ENCODE assay signal across 8 cellular contexts in the genomic region with DNA sequence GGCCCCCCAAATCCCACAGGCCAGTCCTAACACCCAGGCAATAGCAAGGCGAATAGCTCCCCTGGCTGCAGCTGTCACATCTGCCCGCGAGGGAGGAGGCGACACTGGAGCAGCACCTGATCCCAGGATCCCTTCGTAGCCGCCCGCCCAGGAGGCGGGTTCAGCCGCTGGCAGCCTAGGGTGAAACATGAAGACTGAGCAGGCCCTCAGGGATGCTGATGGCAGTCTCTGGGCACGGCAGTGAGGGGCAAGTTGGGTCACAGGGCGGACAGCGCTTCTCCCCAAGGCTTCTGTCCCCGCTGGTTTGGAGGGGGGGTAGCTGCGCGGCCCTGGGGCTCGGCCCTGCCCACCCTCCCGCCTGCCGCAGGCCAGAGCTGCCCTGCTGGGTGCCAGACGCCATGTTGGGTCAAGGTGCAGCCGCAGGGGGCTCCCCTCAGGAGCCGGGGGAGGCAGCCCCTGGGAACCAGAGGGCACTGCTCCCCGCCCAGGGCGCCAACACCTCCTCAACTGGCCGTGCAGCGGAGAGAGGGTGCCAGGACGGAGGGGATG. TPM values are rescaled to one million over a fixed set of nuclear protein-coding genes. Genes with fewer than 3 reads are reported as not detected.
DNase-seq lines count a peak whose midpoint lies in the region; ATAC-seq and TF ChIP-seq lines count a peak whose summit lies in the region.

No MANE protein-coding gene starts in this region.

- H3K4me3 ChIP-seq in left ventricle myocardium inferior (peak overlapping the region; percentile 84), sigmoid colon (peak overlapping the region; percentile 62 to 89 (median 76))

- WGBS in sigmoid colon, 2 donors, result 17 to 57% methylated on average over 26 of the region's 26 CpGs

- TF ChIP-seq EP300 in sigmoid colon (IDR thresholded peaks at IDR 0.05), result no peak

- CTCF ChIA-PET in activated CD4-positive, alpha-beta memory T cell treated with anti-CD3 and anti-CD28 coated beads, Interleukin-2, amount 10 ng/mL, durations not matched to agents 7 days and 5 days (lab: Charles Lee), result no interaction called here

- H3K27me3 ChIP-seq in left ventricle myocardium inferior (ENCODE audit: low read depth) (no peaks in the 10 kb centered on the region), sigmoid colon (no peaks in the 10 kb centered on the region)

- no peaks in the 10 kb centered on the region for H3K36me3 Mint-ChIP-seq in activated CD4-positive, alpha-beta memory T cell treated with anti-CD3 and anti-CD28 coated beads, Interleukin-2, amount 10 ng/mL, durations not matched to agents 7 days and 5 days (ENCODE audit: low read depth)

- no peaks in the 10 kb centered on the region for H3K27me3 Mint-ChIP-seq in activated CD4-positive, alpha-beta memory T cell treated with anti-CD3 and anti-CD28 coated beads, Interleukin-2, amount 10 ng/mL, durations not matched to agents 7 days and 5 days

- ATAC-seq in GM19455 (IDR thresholded peaks at IDR 0.05; ENCODE audit: unreplicated experiment), result no peak
- ATAC-seq in GM21529 (IDR thresholded peaks at IDR 0.05; ENCODE audit: unreplicated experiment), result no peak

- TF ChIP-seq POLR2A in sigmoid colon (IDR thresholded peaks at IDR 0.05), result no peak

- TF ChIP-seq CTCF in left ventricle myocardium inferior (IDR thresholded peaks at IDR 0.05; ENCODE audit: borderline replicate concordance) (peak; percentile 36), sigmoid colon (IDR thresholded peaks at IDR 0.05) (peak in 1 of 4 experiments; percentile 12)

- H3K9me3 Mint-ChIP-seq in activated CD4-positive, alpha-beta memory T cell treated with anti-CD3 and anti-CD28 coated beads, Interleukin-2, amount 10 ng/mL, durations not matched to agents 7 days and 5 days, result no peaks in the 10 kb centered on the region

- H3K9me3 ChIP-seq in left ventricle myocardium inferior (replicated peaks), result no peaks in the 10 kb centered on the region
- no peaks in the 10 kb centered on the region for H3K9me3 ChIP-seq in sigmoid colon

- H3K27ac ChIP-seq in left ventricle myocardium inferior (replicated peaks) (peak overlapping the region; percentile 90), sigmoid colon (peak overlapping the region; percentile 87 to 93 (median 92))

- peak; percentile 37 for DNase-seq in activated T-cell treated with anti-CD3 and anti-CD28 coated beads, Interleukin-2, amount 50 U/mL, for 1 hour
- DNase-seq in activated T-cell treated with anti-CD3 and anti-CD28 coated beads for 4 hours (no peak), left ventricle myocardium inferior (peak; percentile 48), sigmoid colon (peak; percentile 81), EL (no peak)
- no peak for DNase-seq in activated CD4-positive, alpha-beta memory T cell treated with anti-CD3 and anti-CD28 coated beads, Interleukin-2, amount 10 ng/mL, durations not matched to agents 7 days and 5 days

- H3K4me1 ChIP-seq in left ventricle myocardium inferior (peaks cover 67% of the 10 kb centered on the region), sigmoid colon (peaks cover 0 to 64% (median 52%) of the 10 kb centered on the region in 4 donors)

- H3K36me3 ChIP-seq in left ventricle myocardium inferior (no peaks in the 10 kb centered on the region), sigmoid colon (no peaks in the 10 kb centered on the region)

- H3K27ac Mint-ChIP-seq in activated CD4-positive, alpha-beta memory T cell treated with anti-CD3 and anti-CD28 coated beads, Interleukin-2, amount 10 ng/mL, durations not matched to agents 7 days and 5 days, result peak overlapping the region; percentile 31

- peaks cover 37% of the 10 kb centered on the region for H3K4me1 Mint-ChIP-seq in activated CD4-positive, alpha-beta memory T cell treated with anti-CD3 and anti-CD28 coated beads, Interleukin-2, amount 10 ng/mL, durations not matched to agents 7 days and 5 days

- POLR2A ChIA-PET in activated CD4-positive, alpha-beta memory T cell treated with anti-CD3 and anti-CD28 coated beads, Interleukin-2, amount 10 ng/mL, durations not matched to agents 7 days and 5 days (lab: Charles Lee), result interaction anchor here (1.0 to 2.3 kb wide), 3 partner anchors 9 to 25 kb away, joined by 3 to 10 read pairs (median 6); no protein-coding TSS in a partner anchor

- intact Hi-C loops in left ventricle myocardium inferior (cut with micrococcal nuclease) (no loop called here), sigmoid colon (cut with DNase I) (loop anchor here (5.0 kb wide), 2 partner anchors 33 to 43 kb away; no protein-coding TSS in a partner anchor)

- peak overlapping the region; percentile 60 for H3K4me3 Mint-ChIP-seq in activated CD4-positive, alpha-beta memory T cell treated with anti-CD3 and anti-CD28 coated beads, Interleukin-2, amount 10 ng/mL, durations not matched to agents 7 days and 5 days

RNA-seq across cellular contexts. Expression of a gene that starts 1.9 kb away (rescaled TPM):
- 10 to 100 TPM; 43.2 to 45.5 TPM for total RNA-seq in activated CD4-positive, alpha-beta memory T cell treated with anti-CD3 and anti-CD28 coated beads, Interleukin-2, amount 10 ng/mL, durations not matched to agents 7 days and 5 days
- 16.5 TPM for total RNA-seq in left ventricle myocardium inferior
- total RNA-seq in sigmoid colon, result 10 to 100 TPM; 16.4 to 30.2 (median 18.3) TPM
- polyA plus RNA-seq in sigmoid colon, result 10 to 100 TPM in 1 of 3 donors, 1 to 10 TPM in 2; 4.4 to 21.1 (median 4.8) TPM

Comparison
In these comparisons a context has a peak if more than half of its experiments do, and no peak if none do; other contexts are left out.
1. DNase-seq: peak in activated T-cell treated with anti-CD3 and anti-CD28 coated beads, Interleukin-2, amount 50 U/mL, for 1 hour (single experiment), left ventricle myocardium inferior (single experiment) and sigmoid colon (single experiment); none in activated T-cell treated with anti-CD3 and anti-CD28 coated beads for 4 hours (single experiment), activated CD4-positive, alpha-beta memory T cell treated with anti-CD3 and anti-CD28 coated beads, Interleukin-2, amount 10 ng/mL, durations not matched to agents 7 days and 5 days (single experiment) and EL (single experiment).